In the genomic region with DNA sequence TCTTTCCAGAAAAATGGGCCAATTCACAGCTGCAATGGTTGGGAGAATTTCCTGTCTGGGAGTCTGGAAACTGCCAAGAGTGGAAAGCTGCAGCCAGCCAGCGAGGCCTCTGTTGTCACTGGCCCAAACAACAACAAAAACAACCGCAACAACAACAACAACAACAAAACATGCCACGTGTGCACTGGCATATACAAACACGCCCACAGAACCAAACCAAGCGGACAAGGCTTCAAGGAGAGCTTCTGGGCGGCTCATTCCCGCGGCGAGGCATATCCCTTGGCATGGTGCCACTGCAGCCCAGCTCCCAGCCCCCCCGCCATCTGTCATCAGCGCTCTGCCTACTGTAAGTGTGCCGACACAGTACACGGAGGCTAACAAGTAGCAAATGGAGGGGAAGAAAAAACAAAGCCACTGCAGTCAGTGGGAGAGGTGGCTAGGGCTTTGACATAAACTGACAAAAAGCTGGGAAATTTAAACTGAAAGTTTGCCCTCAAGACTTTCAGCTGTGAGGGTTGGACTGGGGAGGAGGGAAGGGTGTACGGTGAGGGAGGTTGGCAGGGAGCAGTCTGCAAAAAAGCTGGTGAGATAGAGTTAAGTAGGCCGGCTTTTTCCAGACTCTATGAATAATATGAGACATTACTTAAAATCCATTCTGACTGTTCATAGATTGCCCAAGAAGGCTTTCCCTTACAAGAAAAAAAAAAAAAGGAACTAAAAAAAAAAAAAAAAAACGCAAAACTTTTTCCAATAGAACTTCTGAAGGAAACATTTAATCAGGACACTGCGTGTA, we compare ENCODE assay signal across 8 cellular contexts.
DNase-seq lines count a peak whose midpoint lies in the region; ATAC-seq and TF ChIP-seq lines count a peak whose summit lies in the region.

No MANE protein-coding gene starts in this region.

- DNase-seq in LHCN-M2 (ENCODE audit: low read depth) (peak; percentile 80), SJSA1 (ENCODE audit: low read depth in 1 of 2, low spot score in 2 of 2) (peak; percentile 68 to 75), foreskin keratinocyte (peak; percentile 66 to 81), psoas muscle (peak; percentile 74 to 88), GM20000 (ENCODE audit: low spot score) (no peak)
- no peak for DNase-seq in activated naive CD8-positive, alpha-beta T cell treated with anti-CD3 and anti-CD28 coated beads for 36 hours
- no peak for DNase-seq in activated T-helper 1 cell treated with anti-CD3 and anti-CD28 coated beads, Interleukin-12 subunit alpha, Interleukin-12 subunit beta, Interleukin-2, Interleukin-4 antibody, amounts not matched to agents 30 ng/mL and 10 ng/mL and 1 ng/mL, durations not matched to agents 14 hours and 24 hours and 36 hours (ENCODE audit: low spot score)

- TF ChIP-seq CTCF in foreskin keratinocyte (conservative IDR thresholded peaks at IDR 0.05) = no peak
- TF ChIP-seq CTCF in psoas muscle (IDR thresholded peaks at IDR 0.05) = no peak
- TF ChIP-seq CTCF in GM20000 (IDR thresholded peaks at IDR 0.05; ENCODE audit: extremely low read depth, missing control alignments) = no peak

- intact Hi-C loops in psoas muscle (cut with DNase I) = no loop called here
- intact Hi-C loops in activated T-helper 1 cell treated with anti-CD3 and anti-CD28 coated beads, Interleukin-12 subunit alpha, Interleukin-12 subunit beta, Interleukin-2, Interleukin-4 antibody, amounts not matched to agents 30 ng/mL and 10 ng/mL and 1 ng/mL, durations not matched to agents 14 hours and 24 hours and 36 hours (cut with micrococcal nuclease) = no loop called here

- no peaks in the 10 kb centered on the region for H3K4me1 Mint-ChIP-seq in activated naive CD8-positive, alpha-beta T cell treated with anti-CD3 and anti-CD28 coated beads for 36 hours
- no peaks in the 10 kb centered on the region for H3K4me1 Mint-ChIP-seq in activated T-helper 1 cell treated with anti-CD3 and anti-CD28 coated beads, Interleukin-12 subunit alpha, Interleukin-12 subunit beta, Interleukin-2, Interleukin-4 antibody, amounts not matched to agents 30 ng/mL and 10 ng/mL and 1 ng/mL, durations not matched to agents 14 hours and 24 hours and 36 hours (ENCODE audit: low read depth)

- H3K36me3 Mint-ChIP-seq in activated naive CD8-positive, alpha-beta T cell treated with anti-CD3 and anti-CD28 coated beads for 36 hours = no peaks in the 10 kb centered on the region
- H3K36me3 Mint-ChIP-seq in activated T-helper 1 cell treated with anti-CD3 and anti-CD28 coated beads, Interleukin-12 subunit alpha, Interleukin-12 subunit beta, Interleukin-2, Interleukin-4 antibody, amounts not matched to agents 30 ng/mL and 10 ng/mL and 1 ng/mL, durations not matched to agents 14 hours and 24 hours and 36 hours (ENCODE audit: low read depth) = no peaks in the 10 kb centered on the region

- no peak overlapping the region for H3K4me3 Mint-ChIP-seq in activated naive CD8-positive, alpha-beta T cell treated with anti-CD3 and anti-CD28 coated beads for 36 hours
- no peak overlapping the region for H3K4me3 Mint-ChIP-seq in activated T-helper 1 cell treated with anti-CD3 and anti-CD28 coated beads, Interleukin-12 subunit alpha, Interleukin-12 subunit beta, Interleukin-2, Interleukin-4 antibody, amounts not matched to agents 30 ng/mL and 10 ng/mL and 1 ng/mL, durations not matched to agents 14 hours and 24 hours and 36 hours

- ATAC-seq in foreskin keratinocyte = peak; percentile 80
- peak; percentile 91 to 97 (median 92) for ATAC-seq in psoas muscle
- ATAC-seq in GM19463 (IDR thresholded peaks at IDR 0.05; ENCODE audit: unreplicated experiment) = no peak

- H3K27ac Mint-ChIP-seq in activated naive CD8-positive, alpha-beta T cell treated with anti-CD3 and anti-CD28 coated beads for 36 hours = no peak overlapping the region
- no peak overlapping the region for H3K27ac Mint-ChIP-seq in activated T-helper 1 cell treated with anti-CD3 and anti-CD28 coated beads, Interleukin-12 subunit alpha, Interleukin-12 subunit beta, Interleukin-2, Interleukin-4 antibody, amounts not matched to agents 30 ng/mL and 10 ng/mL and 1 ng/mL, durations not matched to agents 14 hours and 24 hours and 36 hours

- WGBS in psoas muscle, 3 donors = 8 to 15% (median 8%) methylated on average over 17 of the region's 17 CpGs

- no peaks in the 10 kb centered on the region for H3K9me3 ChIP-seq in SJSA1 (replicated peaks)
- H3K9me3 ChIP-seq in psoas muscle = no peaks in the 10 kb centered on the region

- H3K4me3 ChIP-seq in SJSA1 (peak overlapping the region; percentile 30), psoas muscle (peak overlapping the region; percentile 53)

- H3K27ac ChIP-seq in SJSA1 (no peak overlapping the region), foreskin keratinocyte (no peak overlapping the region), psoas muscle (peak overlapping the region; percentile 57)

- H3K9me3 Mint-ChIP-seq in activated naive CD8-positive, alpha-beta T cell treated with anti-CD3 and anti-CD28 coated beads for 36 hours = no peaks in the 10 kb centered on the region
- peaks cover 6% of the 10 kb centered on the region for H3K9me3 Mint-ChIP-seq in activated T-helper 1 cell treated with anti-CD3 and anti-CD28 coated beads, Interleukin-12 subunit alpha, Interleukin-12 subunit beta, Interleukin-2, Interleukin-4 antibody, amounts not matched to agents 30 ng/mL and 10 ng/mL and 1 ng/mL, durations not matched to agents 14 hours and 24 hours and 36 hours

- H3K27me3 ChIP-seq in SJSA1 (replicated peaks) (no peaks in the 10 kb centered on the region), foreskin keratinocyte (no peaks in the 10 kb centered on the region), psoas muscle (ENCODE audit: insufficient read depth in 3 of 3, low read length in 2 of 3) (no peaks in the 10 kb centered on the region)

- H3K36me3 ChIP-seq in SJSA1 (no peaks in the 10 kb centered on the region), psoas muscle (ENCODE audit: insufficient read depth in 1 of 2, low read depth in 1 of 2) (no peaks in the 10 kb centered on the region)

- no peaks in the 10 kb centered on the region for H3K27me3 Mint-ChIP-seq in activated naive CD8-positive, alpha-beta T cell treated with anti-CD3 and anti-CD28 coated beads for 36 hours
- no peaks in the 10 kb centered on the region for H3K27me3 Mint-ChIP-seq in activated T-helper 1 cell treated with anti-CD3 and anti-CD28 coated beads, Interleukin-12 subunit alpha, Interleukin-12 subunit beta, Interleukin-2, Interleukin-4 antibody, amounts not matched to agents 30 ng/mL and 10 ng/mL and 1 ng/mL, durations not matched to agents 14 hours and 24 hours and 36 hours (ENCODE audit: insufficient read depth)

- peaks cover 9% of the 10 kb centered on the region for H3K4me1 ChIP-seq in SJSA1 (replicated peaks)
- no peaks in the 10 kb centered on the region for H3K4me1 ChIP-seq in foreskin keratinocyte
- H3K4me1 ChIP-seq in psoas muscle = peaks cover 9% of the 10 kb centered on the region

Comparison
In these comparisons a context has a peak if more than half of its experiments do, and no peak if none do; other contexts are left out.
1. DNase-seq: peak in LHCN-M2 (single experiment), SJSA1 (2 of 2), foreskin keratinocyte (2 of 2) and psoas muscle (2 of 2); none in activated naive CD8-positive, alpha-beta T cell treated with anti-CD3 and anti-CD28 coated beads for 36 hours (single experiment), activated T-helper 1 cell treated with anti-CD3 and anti-CD28 coated beads, Interleukin-12 subunit alpha, Interleukin-12 subunit beta, Interleukin-2, Interleukin-4 antibody, amounts not matched to agents 30 ng/mL and 10 ng/mL and 1 ng/mL, durations not matched to agents 14 hours and 24 hours and 36 hours (single experiment) and GM20000 (single experiment).